Comparison of ENCODE assay signal across 7 cellular contexts in the genomic region with DNA sequence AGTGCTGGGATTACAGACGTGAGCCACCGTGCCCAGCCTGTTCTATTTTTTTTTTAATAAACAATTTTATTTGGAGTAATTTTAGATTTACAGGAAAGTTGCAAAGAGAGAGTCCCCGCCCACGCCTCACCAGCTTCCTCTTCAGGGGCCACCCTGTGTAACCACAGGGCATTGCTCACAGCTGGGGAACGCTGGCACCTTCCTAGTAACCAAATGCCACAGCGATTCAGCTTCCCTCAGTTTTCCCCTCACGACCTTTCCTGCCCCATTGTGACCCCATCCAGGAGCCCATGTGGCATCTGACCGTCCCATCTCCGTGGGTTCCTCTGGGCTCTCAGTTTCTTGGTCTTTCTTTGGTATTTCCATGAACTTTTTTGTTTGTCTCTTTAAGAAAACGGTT.
DNase-seq lines count a peak whose midpoint lies in the region; ATAC-seq, FAIRE-seq and TF ChIP-seq lines count a peak whose summit lies in the region.

No MANE protein-coding gene starts in this region.

- peaks cover 12% of the 10 kb centered on the region for H3K9me3 Mint-ChIP-seq in WTC11

- CTCF ChIA-PET in WTC11 (lab: Charles Lee), result interaction anchor here (2.7 to 2.8 kb wide), 2 partner anchors 18 to 30 kb away, joined by 8 to 12 read pairs; no protein-coding TSS in a partner anchor

- DNase-seq in MM.1S (peak; percentile 38), NCI-H2227 treated with DMSO at 0.1 percent for 48 hours (lab: John Stamatoyannopoulos, UW) (no peak), small intestine (no peak), WTC11 (ENCODE audit: low spot score) (no peak)
- DNase-seq in activated CD4-positive, alpha-beta T cell treated with anti-CD3 and anti-CD28 coated beads, Interleukin-2, amount 50 U/mL, for 24 hours (ENCODE audit: low read depth in 1 of 2, low spot score in 1 of 2), result peak; percentile 50 to 76
- peak; percentile 82 to 86 for DNase-seq in stimulated activated CD4-positive, alpha-beta T cell treated with anti-CD3 and anti-CD28 coated beads, Interleukin-2, amount 100 ng/mL, for 24 hours

- no peak overlapping the region for H3K27ac Mint-ChIP-seq in WTC11

- no peak for FAIRE-seq in small intestine (lab: Jason Lieb, UNC)

- no peaks in the 10 kb centered on the region for H4K20me1 ChIP-seq in MM.1S (ENCODE audit: insufficient read depth, low read length)

- H3K36me3 ChIP-seq in MM.1S (replicated peaks; ENCODE audit: insufficient read depth, low read length) (no peaks in the 10 kb centered on the region), small intestine (ENCODE audit: control insufficient read depth in 2 of 2, insufficient read depth in 2 of 2, low read length in 2 of 2) (no peaks in the 10 kb centered on the region)

- peak overlapping the region; percentile 28; the same call in 1 of the 2 replicates for H3K9ac ChIP-seq in MM.1S (ENCODE audit: low read length)

- ATAC-seq in esophagus mucosa (peak; percentile 40), WTC11 (no peak)

- H3K9me2 ChIP-seq in MM.1S (replicated peaks; ENCODE audit: insufficient read depth, low read length), result no peaks in the 10 kb centered on the region

- TF ChIP-seq CTCF in MM.1S (IDR thresholded peaks at IDR 0.05; ENCODE audit: low read length) (no peak), WTC11 (IDR thresholded peaks at IDR 0.05) (no peak)

- peak overlapping the region; percentile 20; the same call in 1 of the 2 replicates for H3K4me2 ChIP-seq in MM.1S (ENCODE audit: low read depth, low read length)

- H3K27me3 ChIP-seq in MM.1S (replicated peaks; ENCODE audit: insufficient read depth, low read length) (no peaks in the 10 kb centered on the region), small intestine (ENCODE audit: control insufficient read depth in 2 of 2, insufficient read depth in 2 of 2, low read length in 2 of 2) (no peaks in the 10 kb centered on the region)

- H3K27ac ChIP-seq in MM.1S (ENCODE audit: low read length), result peak overlapping the region; percentile 94; the same call in 1 of the 2 replicates
- peak overlapping the region in 1 of 2 donors; percentile 50 for H3K27ac ChIP-seq in small intestine (ENCODE audit: low read depth in 1 of 2, low read length in 1 of 2)

- H3K36me3 Mint-ChIP-seq in WTC11, result peaks cover 8% of the 10 kb centered on the region

- POLR2A ChIA-PET in WTC11 (lab: Charles Lee), result no interaction called here

- H3K27me3 Mint-ChIP-seq in WTC11 (ENCODE audit: low read depth), result peaks cover 17% of the 10 kb centered on the region

- H3K4me1 Mint-ChIP-seq in WTC11, result peaks cover 17% of the 10 kb centered on the region

- peaks cover 41% of the 10 kb centered on the region for H3F3A ChIP-seq in MM.1S (ENCODE audit: insufficient read depth, low read length)

- H3K4me3 ChIP-seq in MM.1S (ENCODE audit: low read length) (no peak overlapping the region), small intestine (ENCODE audit: low read depth in 1 of 2, low read length in 2 of 2) (no peak overlapping the region)

- H3K4me1 ChIP-seq in MM.1S (ENCODE audit: low read length) (peaks cover 36% of the 10 kb centered on the region), small intestine (ENCODE audit: control insufficient read depth in 2 of 2, insufficient read depth in 1 of 2, low read depth in 1 of 2, low read length in 1 of 2) (peaks cover 0 to 3% of the 10 kb centered on the region in 2 donors)

- no peak overlapping the region for H3K4me3 Mint-ChIP-seq in WTC11

- H2AFZ ChIP-seq in MM.1S (ENCODE audit: low read length), result no peak overlapping the region

- H3K9me3 ChIP-seq in MM.1S (replicated peaks; ENCODE audit: insufficient read depth, low read length) (no peaks in the 10 kb centered on the region), small intestine (ENCODE audit: control insufficient read depth, low read depth) (no peaks in the 10 kb centered on the region)

- peaks cover 34% of the 10 kb centered on the region for H3K79me2 ChIP-seq in MM.1S (ENCODE audit: low read length)

- WGBS in small intestine, 3 donors, result 56 to 71% (median 61%) methylated on average over 10 of the region's 10 CpGs

TF ChIP-seq in WTC11, 78 proteins besides CTCF, POLR2A, EP300 and RAD21:
- TF ChIP-seq ZNF121 (CRISPR knock-in tag; IDR thresholded peaks at IDR 0.05) (no peak), MYBL2 (CRISPR knock-in tag; IDR thresholded peaks at IDR 0.05) (no peak), ZNF281 (CRISPR knock-in tag; IDR thresholded peaks at IDR 0.05) (no peak), ZNF138 (CRISPR knock-in tag; conservative IDR thresholded peaks at IDR 0.05) (no peak), PRRX2 (CRISPR knock-in tag; IDR thresholded peaks at IDR 0.05) (no peak)
- TF ChIP-seq, protein P1, sequence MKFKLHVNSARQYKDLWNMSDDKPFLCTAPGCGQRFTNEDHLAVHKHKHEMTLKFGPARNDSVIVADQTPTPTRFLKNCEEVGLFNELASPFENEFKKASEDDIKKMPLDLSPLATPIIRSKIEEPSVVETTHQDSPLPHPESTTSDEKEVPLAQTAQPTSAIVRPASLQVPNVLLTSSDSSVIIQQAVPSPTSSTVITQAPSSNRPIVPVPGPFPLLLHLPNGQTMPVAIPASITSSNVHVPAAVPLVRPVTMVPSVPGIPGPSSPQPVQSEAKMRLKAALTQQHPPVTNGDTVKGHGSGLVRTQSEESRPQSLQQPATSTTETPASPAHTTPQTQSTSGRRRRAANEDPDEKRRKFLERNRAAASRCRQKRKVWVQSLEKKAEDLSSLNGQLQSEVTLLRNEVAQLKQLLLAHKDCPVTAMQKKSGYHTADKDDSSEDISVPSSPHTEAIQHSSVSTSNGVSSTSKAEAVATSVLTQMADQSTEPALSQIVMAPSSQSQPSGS (CRISPR knock-in tag; IDR thresholded peaks at IDR 0.05; ENCODE audit: borderline replicate concordance, low read depth), result no peak

Comparison
In these comparisons a context has a peak if more than half of its experiments do, and no peak if none do; other contexts are left out.
1. DNase-seq: peak in MM.1S (single experiment), activated CD4-positive, alpha-beta T cell treated with anti-CD3 and anti-CD28 coated beads, Interleukin-2, amount 50 U/mL, for 24 hours (2 of 2) and stimulated activated CD4-positive, alpha-beta T cell treated with anti-CD3 and anti-CD28 coated beads, Interleukin-2, amount 100 ng/mL, for 24 hours (2 of 2); none in NCI-H2227 treated with DMSO at 0.1 percent for 48 hours (single experiment), small intestine (single experiment) and WTC11 (single experiment).